ENCODE assay signal across 1 cellular context in the genomic region with DNA sequence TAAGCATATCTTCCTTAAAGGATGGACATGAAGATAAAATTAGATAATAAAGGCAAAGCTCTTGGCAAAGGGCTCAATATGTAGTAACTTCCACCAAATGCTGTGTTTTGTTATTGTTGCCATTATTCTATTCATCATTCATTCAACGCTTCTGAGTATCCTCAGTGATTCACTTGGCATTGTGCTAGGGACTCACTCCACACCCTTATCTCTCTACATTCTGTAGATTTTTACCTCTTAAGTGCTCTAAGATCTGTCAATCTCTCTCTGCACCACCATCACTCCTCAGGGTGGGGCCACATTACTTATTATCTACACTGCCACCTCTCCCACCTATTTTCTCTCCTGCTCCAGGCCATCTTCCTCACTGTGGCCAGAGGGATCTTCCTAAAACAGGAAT.
TF ChIP-seq lines count a peak whose summit lies in the region.

No MANE protein-coding gene starts in this region.

TF ChIP-seq in HEK293, 187 proteins besides CTCF, POLR2A, EP300 and RAD21:
- TF ChIP-seq ZNF26 (tag by site-specific recombination; IDR thresholded peaks at IDR 0.05) (peak; percentile 91), ZNF747 (tag by site-specific recombination; IDR thresholded peaks at IDR 0.05) (no peak), YY1 (tag by site-specific recombination; IDR thresholded peaks at IDR 0.05) (no peak), ZNF549 (tag by site-specific recombination; IDR thresholded peaks at IDR 0.05) (no peak), ZNF76 (tag by site-specific recombination; IDR thresholded peaks at IDR 0.05; ENCODE audit: borderline replicate concordance, low read depth) (no peak), PBX3 (CRISPR knock-in tag; IDR thresholded peaks at IDR 0.05) (no peak), ZNF514 (tag by site-specific recombination; IDR thresholded peaks at IDR 0.05) (no peak), BCL11A (tag by site-specific recombination; IDR thresholded peaks at IDR 0.05; ENCODE audit: low read depth) (no peak), SETDB1 (IDR thresholded peaks at IDR 0.05; ENCODE audit: insufficient read length, low read length) (peak; percentile 36)
- TF ChIP-seq, protein P1, sequence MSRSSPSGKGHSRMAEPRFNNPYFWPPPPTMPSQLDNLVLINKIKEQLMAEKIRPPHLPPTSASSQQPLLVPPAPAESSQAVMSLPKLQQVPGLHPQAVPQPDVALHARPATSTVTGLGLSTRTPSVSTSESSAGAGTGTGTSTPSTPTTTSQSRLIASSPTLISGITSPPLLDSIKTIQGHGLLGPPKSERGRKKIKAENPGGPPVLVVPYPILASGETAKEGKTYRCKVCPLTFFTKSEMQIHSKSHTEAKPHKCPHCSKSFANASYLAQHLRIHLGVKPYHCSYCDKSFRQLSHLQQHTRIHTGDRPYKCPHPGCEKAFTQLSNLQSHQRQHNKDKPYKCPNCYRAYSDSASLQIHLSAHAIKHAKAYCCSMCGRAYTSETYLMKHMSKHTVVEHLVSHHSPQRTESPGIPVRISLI (tag by site-specific recombination; IDR thresholded peaks at IDR 0.05) = no peak
